Comparison of ENCODE assay signal across 9 cellular contexts in genomic region chr7:7321681-7322080, GRCh38.
DNase-seq lines count a peak whose midpoint lies in the region; ATAC-seq and TF ChIP-seq lines count a peak whose summit lies in the region.
"Had no signal": no experiment of that assay in that cellular context is flagged by ENCODE, and none has a peak within 500 bp of the region (broad histone marks: within the 10 kb centered on the region; RNA-seq: fewer than 3 reads in every experiment).

No MANE protein-coding gene starts in this region.

- TF ChIP-seq CTCF in fibroblast of pulmonary artery (IDR thresholded peaks at IDR 0.05; ENCODE audit: low read length, missing control alignments), result no peak

- peak; percentile 92 for ATAC-seq in GM21515 (IDR thresholded peaks at IDR 0.05; ENCODE audit: unreplicated experiment)

- DNase-seq in DMS53 (lab: John Stamatoyannopoulos, UW) (peak; percentile 96), HPDE6-E6E7 (ENCODE audit: extremely low spot score) (peak; percentile 40), fibroblast of pulmonary artery (ENCODE audit: low read depth) (peak; percentile 4), ureter (ENCODE audit: low spot score) (no peak), Ammon's horn (ENCODE audit: low spot score) (no peak)
- DNase-seq in stimulated activated naive CD4-positive, alpha-beta T cell treated with Interleukin-2 at 50 U/mL for 16 hours (lab: John Stamatoyannopoulos, UW), result no peak
- no peak for DNase-seq in activated T-helper 1 cell treated with anti-CD3 and anti-CD28 coated beads, Interleukin-12 subunit alpha, Interleukin-12 subunit beta, Interleukin-2, Interleukin-4 antibody, amounts not matched to agents 30 ng/mL and 10 ng/mL and 1 ng/mL, durations not matched to agents 14 hours and 24 hours and 36 hours (ENCODE audit: low spot score)
- DNase-seq: EL had no signal

- no peak overlapping the region for H3K4me3 ChIP-seq in fibroblast of pulmonary artery (replicated peaks; ENCODE audit: low read depth, low read length)

- H3K4me1 Mint-ChIP-seq in activated T-helper 1 cell treated with anti-CD3 and anti-CD28 coated beads, Interleukin-12 subunit alpha, Interleukin-12 subunit beta, Interleukin-2, Interleukin-4 antibody, amounts not matched to agents 30 ng/mL and 10 ng/mL and 1 ng/mL, durations not matched to agents 14 hours and 24 hours and 36 hours (ENCODE audit: low read depth), result no peaks in the 10 kb centered on the region

- no peaks in the 10 kb centered on the region for H3K9me3 Mint-ChIP-seq in activated T-helper 1 cell treated with anti-CD3 and anti-CD28 coated beads, Interleukin-12 subunit alpha, Interleukin-12 subunit beta, Interleukin-2, Interleukin-4 antibody, amounts not matched to agents 30 ng/mL and 10 ng/mL and 1 ng/mL, durations not matched to agents 14 hours and 24 hours and 36 hours

- H3K27me3 Mint-ChIP-seq in activated T-helper 1 cell treated with anti-CD3 and anti-CD28 coated beads, Interleukin-12 subunit alpha, Interleukin-12 subunit beta, Interleukin-2, Interleukin-4 antibody, amounts not matched to agents 30 ng/mL and 10 ng/mL and 1 ng/mL, durations not matched to agents 14 hours and 24 hours and 36 hours (ENCODE audit: insufficient read depth), result peaks cover 1% of the 10 kb centered on the region

- no peak overlapping the region for H3K4me3 Mint-ChIP-seq in activated T-helper 1 cell treated with anti-CD3 and anti-CD28 coated beads, Interleukin-12 subunit alpha, Interleukin-12 subunit beta, Interleukin-2, Interleukin-4 antibody, amounts not matched to agents 30 ng/mL and 10 ng/mL and 1 ng/mL, durations not matched to agents 14 hours and 24 hours and 36 hours

- intact Hi-C loops in activated T-helper 1 cell treated with anti-CD3 and anti-CD28 coated beads, Interleukin-12 subunit alpha, Interleukin-12 subunit beta, Interleukin-2, Interleukin-4 antibody, amounts not matched to agents 30 ng/mL and 10 ng/mL and 1 ng/mL, durations not matched to agents 14 hours and 24 hours and 36 hours (cut with micrococcal nuclease), result no loop called here

- no peak overlapping the region for H3K27ac Mint-ChIP-seq in activated T-helper 1 cell treated with anti-CD3 and anti-CD28 coated beads, Interleukin-12 subunit alpha, Interleukin-12 subunit beta, Interleukin-2, Interleukin-4 antibody, amounts not matched to agents 30 ng/mL and 10 ng/mL and 1 ng/mL, durations not matched to agents 14 hours and 24 hours and 36 hours

- H3K36me3 Mint-ChIP-seq in activated T-helper 1 cell treated with anti-CD3 and anti-CD28 coated beads, Interleukin-12 subunit alpha, Interleukin-12 subunit beta, Interleukin-2, Interleukin-4 antibody, amounts not matched to agents 30 ng/mL and 10 ng/mL and 1 ng/mL, durations not matched to agents 14 hours and 24 hours and 36 hours (ENCODE audit: low read depth), result no peaks in the 10 kb centered on the region

Comparison
In these comparisons a context has a peak if more than half of its experiments do, and no peak if none do; other contexts are left out.
1. DNase-seq: peak in DMS53 (single experiment), HPDE6-E6E7 (single experiment) and fibroblast of pulmonary artery (single experiment); none in ureter (single experiment), Ammon's horn (single experiment), stimulated activated naive CD4-positive, alpha-beta T cell treated with Interleukin-2 at 50 U/mL for 16 hours (single experiment) and activated T-helper 1 cell treated with anti-CD3 and anti-CD28 coated beads, Interleukin-12 subunit alpha, Interleukin-12 subunit beta, Interleukin-2, Interleukin-4 antibody, amounts not matched to agents 30 ng/mL and 10 ng/mL and 1 ng/mL, durations not matched to agents 14 hours and 24 hours and 36 hours (single experiment).